22 cellular contexts compared by ENCODE assay signal in genomic region chr9:90891656-90892055, GRCh38.
A peak's percentile ranks its signal among the peaks of the same experiment; 100 is the strongest.
DNase-seq lines count a peak whose midpoint lies in the region; ATAC-seq and TF ChIP-seq lines count a peak whose summit lies in the region.
"Had no signal": no experiment of that assay in that cellular context is flagged by ENCODE, and none has a peak within 500 bp of the region (broad histone marks: within the 10 kb centered on the region; RNA-seq: fewer than 3 reads in every experiment).

No MANE protein-coding gene starts in this region.

- no peak overlapping the region for H3K4me3 Mint-ChIP-seq in GM23338
- no peak overlapping the region for H3K4me3 Mint-ChIP-seq in stimulated activated memory B cell treated with anti-CD40 and anti-IgM and Interleukin-4, amounts not matched to agents 10 μg/mL and 1 μg/mL and 100 μg/mL, for 72 hours
- H3K4me3 Mint-ChIP-seq: CD8-positive, alpha-beta T cell; HFFc6 had no signal

- peaks cover 6% of the 10 kb centered on the region for H3K27me3 Mint-ChIP-seq in GM23338 (ENCODE audit: insufficient read depth, low read depth, poor library complexity)
- no peaks in the 10 kb centered on the region for H3K27me3 Mint-ChIP-seq in stimulated activated memory B cell treated with anti-CD40 and anti-IgM and Interleukin-4, amounts not matched to agents 10 μg/mL and 1 μg/mL and 100 μg/mL, for 72 hours

- H3K9me3 Mint-ChIP-seq in GM23338, result no peaks in the 10 kb centered on the region
- no peaks in the 10 kb centered on the region for H3K9me3 Mint-ChIP-seq in stimulated activated memory B cell treated with anti-CD40 and anti-IgM and Interleukin-4, amounts not matched to agents 10 μg/mL and 1 μg/mL and 100 μg/mL, for 72 hours
- H3K9me3 Mint-ChIP-seq: CD8-positive, alpha-beta T cell; HFFc6 had no signal

- H2AFZ ChIP-seq in GM23338, result no peak overlapping the region

- peaks cover 46% of the 10 kb centered on the region for H3K4me1 ChIP-seq in GM23338 (ENCODE audit: insufficient read depth)
- H3K4me1 ChIP-seq in sigmoid colon, result no peaks in the 10 kb centered on the region
- H3K4me1 ChIP-seq: A549, BLaER1 had no signal

- no peaks in the 10 kb centered on the region for H3K36me3 Mint-ChIP-seq in GM23338 (ENCODE audit: low read depth)
- H3K36me3 Mint-ChIP-seq in stimulated activated memory B cell treated with anti-CD40 and anti-IgM and Interleukin-4, amounts not matched to agents 10 μg/mL and 1 μg/mL and 100 μg/mL, for 72 hours, result peaks cover 70% of the 10 kb centered on the region
- H3K36me3 Mint-ChIP-seq: CD8-positive, alpha-beta T cell had no signal

- H4K20me1 ChIP-seq in GM23338 (replicated peaks; ENCODE audit: insufficient read depth), result no peaks in the 10 kb centered on the region
- H4K20me1 ChIP-seq: BLaER1 had no signal

- H3K27me3 ChIP-seq in GM23338 (ENCODE audit: insufficient read depth), result no peaks in the 10 kb centered on the region
- no peaks in the 10 kb centered on the region for H3K27me3 ChIP-seq in sigmoid colon
- H3K27me3 ChIP-seq: BLaER1 had no signal

- TF ChIP-seq EP300 in sigmoid colon (IDR thresholded peaks at IDR 0.05), result no peak

- H3K4me1 Mint-ChIP-seq in GM23338, result peaks cover 64% of the 10 kb centered on the region
- H3K4me1 Mint-ChIP-seq in stimulated activated memory B cell treated with anti-CD40 and anti-IgM and Interleukin-4, amounts not matched to agents 10 μg/mL and 1 μg/mL and 100 μg/mL, for 72 hours, result no peaks in the 10 kb centered on the region

- DNase-seq in NCI-H748 (lab: John Stamatoyannopoulos, UW; ENCODE audit: unreplicated experiment) (peak; percentile 54), NCI-H748 treated with DMSO at 0.1 percent for 48 hours (lab: John Stamatoyannopoulos, UW) (no peak), GM23338 (ENCODE audit: low spot score) (no peak), ecto neural progenitor cell (ENCODE audit: low spot score) (peak; percentile 11), sigmoid colon (no peak), medulla oblongata (ENCODE audit: extremely low spot score) (no peak)
- no peak for DNase-seq in stimulated activated naive CD4-positive, alpha-beta T cell treated with Interleukin-2 at 50 U/mL for 16 hours (lab: John Stamatoyannopoulos, UW)
- DNase-seq: CD8-positive, alpha-beta T cell; DMS79; H7; HFFc6; KG1; MV-4-11; NCI-H1436 treated with DMSO at 0.1 percent for 48 hours; NCI-H2227 treated with DMSO at 0.1 percent for 48 hours; NK-92 treated with Interleukin-12 subunit alpha and Interleukin-12 subunit beta, amount 100 ng/mL, for 24 hours; Right ventricle myocardium superior; SW 1271 had no signal

- H3K36me3 ChIP-seq in GM23338 (ENCODE audit: insufficient read depth), result no peaks in the 10 kb centered on the region
- peaks cover 0 to 14% (median 0%) of the 10 kb centered on the region in 4 donors for H3K36me3 ChIP-seq in sigmoid colon

- no peak for TF ChIP-seq POLR2A in sigmoid colon (IDR thresholded peaks at IDR 0.05)

- H3K27ac Mint-ChIP-seq in GM23338, result no peak overlapping the region
- H3K27ac Mint-ChIP-seq in stimulated activated memory B cell treated with anti-CD40 and anti-IgM and Interleukin-4, amounts not matched to agents 10 μg/mL and 1 μg/mL and 100 μg/mL, for 72 hours, result peak overlapping the region; percentile 66
- H3K27ac Mint-ChIP-seq: CD8-positive, alpha-beta T cell; HFFc6 had no signal

- H3K4me3 ChIP-seq in GM23338 (no peak overlapping the region), sigmoid colon (no peak overlapping the region)
- H3K4me3 ChIP-seq: A549, BLaER1 had no signal

- TF ChIP-seq CTCF in GM23338 (conservative IDR thresholded peaks at IDR 0.05; ENCODE audit: low read depth in 2 of 2) (no peak), sigmoid colon (IDR thresholded peaks at IDR 0.05) (no peak)

- H3F3A ChIP-seq in GM23338 (replicated peaks; ENCODE audit: low read depth), result 0 out of 2 replicates have a peak, but pooled peaks cover 3% of the 10 kb centered on the region

- ATAC-seq in GM23338, result no peak
- no peak for ATAC-seq in stimulated activated memory B cell treated with anti-CD40 and anti-IgM and Interleukin-4, amounts not matched to agents 10 μg/mL and 1 μg/mL and 100 μg/mL, for 72 hours
- ATAC-seq: A549; CD8-positive, alpha-beta T cell; HepG2 had no signal

- no peaks in the 10 kb centered on the region for H3K9me2 ChIP-seq in GM23338 (ENCODE audit: insufficient read depth)

- peak overlapping the region; percentile 33; the same call in 1 of the 2 replicates for H3K27ac ChIP-seq in GM23338 (ENCODE audit: low read depth)
- no peak overlapping the region for H3K27ac ChIP-seq in sigmoid colon
- H3K27ac ChIP-seq: A549, BLaER1 had no signal

- intact Hi-C loops in sigmoid colon (cut with DNase I), result no loop called here

- H3K9me3 ChIP-seq in sigmoid colon, result no peaks in the 10 kb centered on the region
- H3K9me3 ChIP-seq: A549, BLaER1 had no signal

- 95 to 96% methylated on average over 1 of the region's 1 CpG for WGBS in sigmoid colon, 2 donors

- H3K79me2 ChIP-seq in GM23338 (replicated peaks; ENCODE audit: insufficient read depth), result no peaks in the 10 kb centered on the region

- H3K4me2 ChIP-seq in GM23338, result peak overlapping the region; percentile 65
- H3K4me2 ChIP-seq: A549, BLaER1 had no signal

TF ChIP-seq in GM23338, 12 proteins besides CTCF, POLR2A, EP300 and RAD21 (continues in another document):
- TF ChIP-seq STAT1 (IDR thresholded peaks at IDR 0.05; ENCODE audit: unreplicated experiment), result no peak
- no peak for TF ChIP-seq ZNF331 (CRISPR knock-in tag; IDR thresholded peaks at IDR 0.05; ENCODE audit: low read depth)
- TF ChIP-seq EZH2phosphoT487 (IDR thresholded peaks at IDR 0.05; ENCODE audit: unreplicated experiment), result no peak
- TF ChIP-seq ZNF462 (CRISPR knock-in tag; IDR thresholded peaks at IDR 0.05), result no peak
- no peak for TF ChIP-seq CREB1 (CRISPR knock-in tag; IDR thresholded peaks at IDR 0.05; ENCODE audit: low read depth)
- TF ChIP-seq, protein P1, sequence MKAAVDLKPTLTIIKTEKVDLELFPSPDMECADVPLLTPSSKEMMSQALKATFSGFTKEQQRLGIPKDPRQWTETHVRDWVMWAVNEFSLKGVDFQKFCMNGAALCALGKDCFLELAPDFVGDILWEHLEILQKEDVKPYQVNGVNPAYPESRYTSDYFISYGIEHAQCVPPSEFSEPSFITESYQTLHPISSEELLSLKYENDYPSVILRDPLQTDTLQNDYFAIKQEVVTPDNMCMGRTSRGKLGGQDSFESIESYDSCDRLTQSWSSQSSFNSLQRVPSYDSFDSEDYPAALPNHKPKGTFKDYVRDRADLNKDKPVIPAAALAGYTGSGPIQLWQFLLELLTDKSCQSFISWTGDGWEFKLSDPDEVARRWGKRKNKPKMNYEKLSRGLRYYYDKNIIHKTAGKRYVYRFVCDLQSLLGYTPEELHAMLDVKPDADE (IDR thresholded peaks at IDR 0.05), result no peak

Comparison
In these comparisons a context has a peak if more than half of its experiments do, and no peak if none do; other contexts are left out.
1. DNase-seq: peak in NCI-H748 (single experiment) and ecto neural progenitor cell (single experiment); none in NCI-H748 treated with DMSO at 0.1 percent for 48 hours (single experiment), GM23338 (single experiment), sigmoid colon (single experiment), stimulated activated naive CD4-positive, alpha-beta T cell treated with Interleukin-2 at 50 U/mL for 16 hours (single experiment) and medulla oblongata (single experiment).